ENCODE assay signal across 8 cellular contexts in genomic region chr16:11639925-11640899, GRCh38. TPM values are rescaled to one million over a fixed set of nuclear protein-coding genes. Genes with fewer than 3 reads are reported as not detected.
A peak's percentile ranks its signal among the peaks of the same experiment; 100 is the strongest.
DNase-seq lines count a peak whose midpoint lies in the region; ATAC-seq and TF ChIP-seq lines count a peak whose summit lies in the region.

No MANE protein-coding gene starts in this region.

- POLR2A ChIA-PET in SK-N-SH (lab: Yijun Ruan, JAX): no interaction called here

- H3K79me2 ChIP-seq in SK-N-SH (ENCODE audit: insufficient read depth): no peaks in the 10 kb centered on the region

- H3K27ac ChIP-seq in HUES48 (ENCODE audit: low read depth, low read length): peak overlapping the region; percentile 50
- H3K27ac ChIP-seq in SK-N-SH (ENCODE audit: low read depth in 2 of 2, low read length in 1 of 2): peak overlapping the region in 1 of 2 experiments; percentile 89; a peak in 2 of 4 replicates
- H3K27ac ChIP-seq in esophagus muscularis mucosa (replicated peaks in 1 of 4): peak overlapping the region; percentile 76 to 85 (median 80)
- peak overlapping the region; percentile 35 for H3K27ac ChIP-seq in muscle layer of colon (ENCODE audit: low read depth, low read length)
- peak overlapping the region; percentile 89 for H3K27ac ChIP-seq in urinary bladder (ENCODE audit: low read depth)

- peak; percentile 93 for DNase-seq in AG08395 (ENCODE audit: low spot score)
- no peak for DNase-seq in SK-N-SH
- DNase-seq in esophagus muscularis mucosa (ENCODE audit: extremely low spot score): no peak
- no peak for DNase-seq in activated T-cell treated with anti-CD3 and anti-CD28 coated beads, Interleukin-2, amount 50 U/mL, for 4 hours

- TF ChIP-seq POLR2A in esophagus muscularis mucosa (IDR thresholded peaks at IDR 0.05; ENCODE audit: low read depth): peak; percentile 4

- H3K36me3 Mint-ChIP-seq in activated T-cell treated with anti-CD3 and anti-CD28 coated beads, Interleukin-2, amount 50 U/mL, for 4 hours (ENCODE audit: insufficient read depth): no peaks in the 10 kb centered on the region

- no peak for ATAC-seq in HG02623 (IDR thresholded peaks at IDR 0.05; ENCODE audit: unreplicated experiment)
- ATAC-seq in activated T-cell treated with anti-CD3 and anti-CD28 coated beads, Interleukin-2, amount 50 U/mL, for 4 hours: no peak

- H3K4me2 ChIP-seq in SK-N-SH: peak overlapping the region; percentile 50; the same call in 1 of the 2 replicates

- TF ChIP-seq CTCF in SK-N-SH (IDR thresholded peaks at IDR 0.05) (no peak), esophagus muscularis mucosa (IDR thresholded peaks at IDR 0.05) (no peak)

- no peaks in the 10 kb centered on the region for H4K20me1 ChIP-seq in SK-N-SH (ENCODE audit: insufficient read depth)

- H3K9ac ChIP-seq in HUES48 (ENCODE audit: low read depth, low read length) (no peak overlapping the region), SK-N-SH (peak overlapping the region; percentile 43; the same call in 1 of the 2 replicates), muscle layer of colon (ENCODE audit: low read length) (no peak overlapping the region)

- H3K9me3 ChIP-seq in HUES48 (ENCODE audit: control insufficient read depth, insufficient read depth, low read length) (no peaks in the 10 kb centered on the region), SK-N-SH (no peaks in the 10 kb centered on the region), esophagus muscularis mucosa (no peaks in the 10 kb centered on the region), muscle layer of colon (ENCODE audit: low read length) (no peaks in the 10 kb centered on the region)

- no peaks in the 10 kb centered on the region for H3K27me3 ChIP-seq in HUES48 (ENCODE audit: control insufficient read depth, insufficient read depth, low read length)
- H3K27me3 ChIP-seq in SK-N-SH (ENCODE audit: insufficient read depth): no peaks in the 10 kb centered on the region
- no peaks in the 10 kb centered on the region for H3K27me3 ChIP-seq in esophagus muscularis mucosa
- no peaks in the 10 kb centered on the region for H3K27me3 ChIP-seq in muscle layer of colon (ENCODE audit: control insufficient read depth in 1 of 2, insufficient read depth in 2 of 2, low read length in 2 of 2)

- no peaks in the 10 kb centered on the region for H3K9me2 ChIP-seq in SK-N-SH

- CTCF ChIA-PET in SK-N-SH (lab: Yijun Ruan, JAX): interaction anchor here (0.6 to 4.3 kb wide), 28 partner anchors 10 to 676 kb away, joined by 3 to 38 read pairs (median 5); partner anchors contain the start of gene LITAF

- peaks cover 8% of the 10 kb centered on the region for H3F3A ChIP-seq in SK-N-SH (replicated peaks; ENCODE audit: insufficient read depth)

- H3K9me3 Mint-ChIP-seq in activated T-cell treated with anti-CD3 and anti-CD28 coated beads, Interleukin-2, amount 50 U/mL, for 4 hours: no peaks in the 10 kb centered on the region

- 50% methylated on average over 22 of the region's 25 CpGs for WGBS in SK-N-SH (ENCODE audit: low lambda C conversion rate)
- WGBS in esophagus muscularis mucosa: 47% methylated on average over 23 of the region's 25 CpGs
- WGBS in urinary bladder: 38% methylated on average over 25 of the region's 25 CpGs

- peaks cover 18% of the 10 kb centered on the region for H3K4me1 ChIP-seq in HUES48 (ENCODE audit: control insufficient read depth, insufficient read depth, low read length)
- peaks cover 8 to 10% of the 10 kb centered on the region in 2 experiments; a peak in 3 of 4 replicates for H3K4me1 ChIP-seq in SK-N-SH (ENCODE audit: control insufficient read depth in 1 of 2, insufficient read depth in 2 of 2, low read depth in 1 of 2, low read length in 1 of 2)
- H3K4me1 ChIP-seq in esophagus muscularis mucosa: peaks cover 16 to 24% (median 23%) of the 10 kb centered on the region in 4 donors
- H3K4me1 ChIP-seq in muscle layer of colon (ENCODE audit: insufficient read depth, low read length): peaks cover 13% of the 10 kb centered on the region
- no peaks in the 10 kb centered on the region for H3K4me1 ChIP-seq in urinary bladder (ENCODE audit: insufficient read depth)

- no peak for TF ChIP-seq RAD21 in SK-N-SH (IDR thresholded peaks at IDR 0.05; ENCODE audit: low read length)

- H3K4me3 ChIP-seq in HUES48 (ENCODE audit: low read depth, low read length) (no peak overlapping the region), SK-N-SH (ENCODE audit: low read depth in 2 of 2, low read length in 1 of 2) (no peak overlapping the region), esophagus muscularis mucosa (peak overlapping the region in 2 of 4 donors; percentile 3 to 16), muscle layer of colon (ENCODE audit: low read depth in 1 of 2, low read length in 2 of 2) (no peak overlapping the region), urinary bladder (ENCODE audit: low read depth, low read length) (no peak overlapping the region)

- H3K36me3 ChIP-seq in HUES48 (ENCODE audit: control insufficient read depth, insufficient read depth, low read length): no peaks in the 10 kb centered on the region
- H3K36me3 ChIP-seq in SK-N-SH (replicated peaks in 1 of 2; ENCODE audit: control insufficient read depth in 1 of 2, insufficient read depth in 2 of 2, low read length in 1 of 2): no peaks in the 10 kb centered on the region
- H3K36me3 ChIP-seq in esophagus muscularis mucosa: no peaks in the 10 kb centered on the region
- H3K36me3 ChIP-seq in muscle layer of colon (ENCODE audit: insufficient read depth, low read length): no peaks in the 10 kb centered on the region
- H3K36me3 ChIP-seq in urinary bladder (ENCODE audit: insufficient read depth): no peaks in the 10 kb centered on the region

- peaks cover 4% of the 10 kb centered on the region for H3K27me3 Mint-ChIP-seq in activated T-cell treated with anti-CD3 and anti-CD28 coated beads, Interleukin-2, amount 50 U/mL, for 4 hours (ENCODE audit: low read depth)

- peak overlapping the region; percentile 63; the same call in 1 of the 2 replicates for H2AFZ ChIP-seq in SK-N-SH (ENCODE audit: low read depth)

- no peak overlapping the region for H3K4me3 Mint-ChIP-seq in activated T-cell treated with anti-CD3 and anti-CD28 coated beads, Interleukin-2, amount 50 U/mL, for 4 hours

- H3K4me1 Mint-ChIP-seq in activated T-cell treated with anti-CD3 and anti-CD28 coated beads, Interleukin-2, amount 50 U/mL, for 4 hours (ENCODE audit: low read depth): peaks cover 14% of the 10 kb centered on the region

- TF ChIP-seq EP300 in SK-N-SH (IDR thresholded peaks at IDR 0.05; ENCODE audit: borderline replicate concordance in 1 of 2, low read depth in 1 of 2, low read length in 1 of 2) (no peak; a peak in 1 of 4 replicates), esophagus muscularis mucosa (IDR thresholded peaks at IDR 0.05) (peak; percentile 74)

- intact Hi-C loops in esophagus muscularis mucosa (cut with DNase I): loop anchor here (2.0 to 5.0 kb wide), 2 partner anchors 107 to 233 kb away; no protein-coding TSS in a partner anchor

TF ChIP-seq in SK-N-SH, 30 proteins besides CTCF, POLR2A, EP300 and RAD21 (continues in another document):
- TF ChIP-seq GABPA (IDR thresholded peaks at IDR 0.05; ENCODE audit: low read depth) (no peak), RXRA (IDR thresholded peaks at IDR 0.05; ENCODE audit: borderline replicate concordance, low read depth) (peak; percentile 74; the same call in 1 of the 2 replicates), TAF1 (IDR thresholded peaks at IDR 0.05; ENCODE audit: borderline replicate concordance, low read depth, low read length) (0 out of 2 replicates have a peak, but pooled peaks have one; percentile 30), ELF1 (IDR thresholded peaks at IDR 0.05) (no peak), TEAD4 (IDR thresholded peaks at IDR 0.05; ENCODE audit: borderline replicate concordance, insufficient read depth) (no peak), SMC3 (IDR thresholded peaks at IDR 0.05; ENCODE audit: low read depth, low read length) (no peak), GATA2 (CRISPR knock-in tag; IDR thresholded peaks at IDR 0.05) (no peak), CHD2 (IDR thresholded peaks at IDR 0.05; ENCODE audit: low read length, partially characterized antibody) (no peak)
- TF ChIP-seq, protein P1, sequence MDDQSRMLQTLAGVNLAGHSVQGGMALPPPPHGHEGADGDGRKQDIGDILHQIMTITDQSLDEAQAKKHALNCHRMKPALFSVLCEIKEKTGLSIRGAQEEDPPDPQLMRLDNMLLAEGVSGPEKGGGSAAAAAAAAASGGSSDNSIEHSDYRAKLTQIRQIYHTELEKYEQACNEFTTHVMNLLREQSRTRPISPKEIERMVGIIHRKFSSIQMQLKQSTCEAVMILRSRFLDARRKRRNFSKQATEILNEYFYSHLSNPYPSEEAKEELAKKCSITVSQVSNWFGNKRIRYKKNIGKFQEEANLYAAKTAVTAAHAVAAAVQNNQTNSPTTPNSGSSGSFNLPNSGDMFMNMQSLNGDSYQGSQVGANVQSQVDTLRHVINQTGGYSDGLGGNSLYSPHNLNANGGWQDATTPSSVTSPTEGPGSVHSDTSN (IDR thresholded peaks at IDR 0.05): peak; percentile 73

RNA-seq across cellular contexts. Expression of gene SNN, which starts 28.0 kb away (rescaled TPM):
- polyA plus RNA-seq in SK-N-SH (2012; rRNA removed): 15.4 and 15.8 TPM in 2 replicates
- polyA plus RNA-seq in SK-N-SH (2012; cell fraction: cytosol; rRNA removed): 12.8 and 15.4 TPM in 2 replicates
- polyA plus RNA-seq in SK-N-SH (2012; cell fraction: nucleus; rRNA removed): 7.2 and 10.5 TPM in 2 replicates
- total RNA-seq in esophagus muscularis mucosa: 10 to 100 TPM; 30.7 to 66.9 (median 33.6) TPM
- 11.4 TPM for total RNA-seq in urinary bladder
- polyA plus RNA-seq in urinary bladder: 28.3 TPM
- 1 to 10 TPM; 6.5 to 8.3 (median 7.6) TPM for total RNA-seq in activated T-cell treated with anti-CD3 and anti-CD28 coated beads, Interleukin-2, amount 50 U/mL, for 4 hours

RNA-seq across cellular contexts. Expression of gene LITAF, which starts 53.5 kb away (rescaled TPM):
- 26.6 and 45.7 TPM in 2 replicates for polyA plus RNA-seq in SK-N-SH (2012; rRNA removed)
- polyA plus RNA-seq in SK-N-SH (2012; cell fraction: cytosol; rRNA removed): 30.2 and 34.1 TPM in 2 replicates
- polyA plus RNA-seq in SK-N-SH (2012; cell fraction: nucleus; rRNA removed): 12.8 and 22.5 TPM in 2 replicates
- 10 to 100 TPM; 28.7 to 88.3 (median 36.8) TPM for total RNA-seq in esophagus muscularis mucosa
- total RNA-seq in urinary bladder: 69.7 TPM
- polyA plus RNA-seq in urinary bladder: 120 TPM
- total RNA-seq in activated T-cell treated with anti-CD3 and anti-CD28 coated beads, Interleukin-2, amount 50 U/mL, for 4 hours: 100 to 1,000 TPM in 2 of 3 donors, 10 to 100 TPM in 1; 68.4 to 127 (median 103) TPM
